In the genomic region with DNA sequence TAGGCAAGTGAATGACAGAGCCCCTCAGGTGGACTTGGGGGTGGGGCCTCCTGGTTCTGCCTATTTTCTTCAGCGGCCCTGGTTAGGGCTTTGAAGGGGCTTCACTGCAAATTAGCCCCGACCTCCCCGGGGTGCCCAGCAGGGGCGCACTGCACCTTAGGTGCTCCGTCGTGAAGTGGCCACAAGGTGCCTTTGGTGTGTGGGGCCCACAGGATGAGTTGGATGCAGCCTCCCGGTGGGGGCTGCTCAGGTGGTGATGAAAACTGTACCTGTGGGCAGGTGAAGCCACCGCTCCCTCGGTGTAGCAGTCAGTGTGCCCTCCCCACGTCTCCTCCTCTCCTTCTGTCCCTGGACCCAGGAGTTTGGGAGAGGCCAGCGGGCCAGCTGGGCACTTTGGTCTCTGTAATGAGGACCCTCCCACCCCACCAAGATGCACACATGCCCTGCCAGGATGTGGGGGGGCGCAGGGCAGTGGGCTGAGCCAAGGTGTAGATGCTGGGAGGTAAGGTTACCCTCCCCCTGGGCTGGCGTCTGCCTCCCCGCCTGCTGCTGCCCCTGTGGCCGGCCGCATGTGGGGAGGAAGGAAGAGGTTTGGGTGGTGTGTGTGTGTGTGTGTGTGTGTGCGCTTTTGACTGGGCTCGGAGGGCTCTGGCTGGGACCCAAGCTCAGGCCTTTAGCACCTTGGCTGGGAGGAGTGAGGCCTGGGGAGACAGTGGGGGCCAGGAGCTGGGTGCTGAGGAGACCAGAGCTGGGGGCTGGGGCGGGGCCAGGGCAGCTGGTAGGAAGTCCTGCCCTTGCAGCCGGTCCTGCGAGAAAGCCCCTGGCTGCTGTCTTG, we compare ENCODE assay signal across 8 cellular contexts. TPM values are rescaled to one million over a fixed set of nuclear protein-coding genes. Genes with fewer than 3 reads are reported as not detected.
DNase-seq lines count a peak whose midpoint lies in the region; ATAC-seq and TF ChIP-seq lines count a peak whose summit lies in the region.

No MANE protein-coding gene starts in this region.

- H3K27ac ChIP-seq in A673 (ENCODE audit: low read depth, low read length, poor library complexity, severe bottlenecking) (no peak overlapping the region), right atrium auricular region (peak overlapping the region; percentile 3 to 39), tibial nerve (peak overlapping the region in 3 of 4 donors; percentile 61 to 96 (median 91))

- H3K4me3 ChIP-seq in A673 (ENCODE audit: low read depth, low read length, poor library complexity, severe bottlenecking) (no peak overlapping the region), right atrium auricular region (no peak overlapping the region), tibial nerve (no peak overlapping the region)

- H3K4me1 ChIP-seq in A673 (ENCODE audit: insufficient read depth, low read length, poor library complexity, severe bottlenecking) (peaks cover 33% of the 10 kb centered on the region), right atrium auricular region (peaks cover 0 to 100% of the 10 kb centered on the region in 2 donors), tibial nerve (peaks cover 3 to 100% (median 98%) of the 10 kb centered on the region in 4 donors)

- BruUV-seq in A673 (replicated peaks; lab: Mats Ljungman, UMichigan) = no TSS peak

- DNase-seq in A673 (ENCODE audit: low spot score) (no peak), HuH-7 (ENCODE audit: low spot score) (peak; percentile 62), right atrium auricular region (ENCODE audit: low spot score) (no peak), tibial nerve (ENCODE audit: low spot score in 2 of 2) (no peak), DMS53 (lab: John Stamatoyannopoulos, UW) (no peak)
- peak; percentile 64 to 65 for DNase-seq in activated T-cell treated with anti-CD3 and anti-CD28 coated beads, Interleukin-2, amount 50 U/mL, for 48 hours

- TF ChIP-seq CTCF in A673 (conservative IDR thresholded peaks at IDR 0.05; ENCODE audit: low read depth, low read length) (0 out of 2 replicates have a peak, but pooled peaks have one; percentile 19), right atrium auricular region (IDR thresholded peaks at IDR 0.05) (peak in 1 of 2 donors; percentile 30), tibial nerve (IDR thresholded peaks at IDR 0.05) (peak in 2 of 5 experiments; percentile 11 to 35)

- H3K9me3 ChIP-seq in A673 (ENCODE audit: low read depth, low read length, poor library complexity, severe bottlenecking) (no peaks in the 10 kb centered on the region), right atrium auricular region (no peaks in the 10 kb centered on the region), tibial nerve (no peaks in the 10 kb centered on the region)

- POLR2A ChIA-PET in A673 (lab: Charles Lee; ENCODE audit: low non-redundant PET) = no interaction called here

- TF ChIP-seq POLR2A in tibial nerve (IDR thresholded peaks at IDR 0.05) = no peak

- H3K27me3 ChIP-seq in A673 (replicated peaks; ENCODE audit: insufficient read depth, low read depth, low read length, poor library complexity) = no peaks in the 10 kb centered on the region
- H3K27me3 ChIP-seq in right atrium auricular region = no peaks in the 10 kb centered on the region
- H3K27me3 ChIP-seq in tibial nerve = no peaks in the 10 kb centered on the region

- intact Hi-C loops in A673 (cut with micrococcal nuclease; ENCODE audit: unreplicated experiment) = no loop called here

- TF ChIP-seq EP300 in tibial nerve (IDR thresholded peaks at IDR 0.05) = no peak

- ATAC-seq in GM21367 (IDR thresholded peaks at IDR 0.05; ENCODE audit: unreplicated experiment) (no peak), HG03196 (IDR thresholded peaks at IDR 0.05; ENCODE audit: unreplicated experiment) (no peak)

- CTCF ChIA-PET in A673 (lab: Charles Lee) = no interaction called here

- WGBS in tibial nerve, 2 donors = 39 to 42% methylated on average over 15 to 16 of the region's 21 CpGs

- H3K36me3 ChIP-seq in A673 (ENCODE audit: insufficient read depth, low read length, poor library complexity, severe bottlenecking) = no peaks in the 10 kb centered on the region
- no peaks in the 10 kb centered on the region for H3K36me3 ChIP-seq in right atrium auricular region
- no peaks in the 10 kb centered on the region for H3K36me3 ChIP-seq in tibial nerve

RNA-seq across cellular contexts. Expression of gene RXRA, which starts 55.6 kb away (rescaled TPM):
- 50.7 and 54.1 TPM in 2 replicates for total RNA-seq in A673 (2021)
- total RNA-seq in right atrium auricular region = 10 to 100 TPM; 34.5 to 50.8 TPM
- total RNA-seq in tibial nerve = 10 to 100 TPM; 53.5 to 61.5 (median 56.5) TPM

Comparison
In these comparisons a context has a peak if more than half of its experiments do, and no peak if none do; other contexts are left out.
1. DNase-seq: peak in HuH-7 (single experiment) and activated T-cell treated with anti-CD3 and anti-CD28 coated beads, Interleukin-2, amount 50 U/mL, for 48 hours (2 of 2); none in A673 (single experiment), right atrium auricular region (single experiment), tibial nerve (0 of 2) and DMS53 (single experiment).